Comparison of ENCODE assay signal across 10 cellular contexts in the genomic region with DNA sequence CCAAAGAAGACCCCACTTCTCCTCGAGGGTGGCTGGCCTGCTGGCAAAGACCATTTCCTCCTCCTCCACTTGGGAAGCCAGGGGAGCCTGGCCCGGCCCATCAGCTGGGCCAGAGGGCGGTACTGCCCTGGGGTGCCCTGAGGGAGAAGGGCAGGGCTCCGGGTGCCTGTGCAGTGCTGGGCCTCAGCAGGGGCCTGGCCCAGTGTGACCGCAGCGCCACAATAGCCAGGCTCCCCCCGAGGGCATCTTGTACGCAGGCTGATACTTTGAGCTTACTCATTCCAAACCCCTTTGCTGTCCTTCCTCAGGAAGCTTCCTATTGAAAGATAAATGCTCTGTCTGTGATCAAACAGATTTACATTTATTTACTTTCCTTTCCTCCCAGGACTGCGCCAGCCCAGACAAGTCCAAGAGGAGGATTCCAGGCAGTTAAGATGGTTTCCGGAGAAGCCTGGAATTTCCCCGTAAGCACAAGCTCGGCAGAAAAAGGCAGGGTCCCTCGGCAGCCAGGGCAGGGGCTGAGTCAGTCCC.
DNase-seq lines count a peak whose midpoint lies in the region; TF ChIP-seq lines count a peak whose summit lies in the region.
"Had no signal": no experiment of that assay in that cellular context is flagged by ENCODE, and none has a peak within 500 bp of the region (broad histone marks: within the 10 kb centered on the region; RNA-seq: fewer than 3 reads in every experiment).

No MANE protein-coding gene starts in this region.

- H3K4me3 Mint-ChIP-seq in endothelial cell (ENCODE audit: unreplicated experiment): no peak overlapping the region
- H3K4me3 Mint-ChIP-seq in neural progenitor cell: no peak overlapping the region
- no peak overlapping the region for H3K4me3 Mint-ChIP-seq in CD14-positive monocyte
- H3K4me3 Mint-ChIP-seq: T-helper 17 cell had no signal

- no peaks in the 10 kb centered on the region for H3K36me3 ChIP-seq in neural progenitor cell
- no peaks in the 10 kb centered on the region for H3K36me3 ChIP-seq in Peyer's patch

- H3K4me2 ChIP-seq in neural progenitor cell: no peak overlapping the region

- H3K27ac ChIP-seq in neural progenitor cell: no peak overlapping the region
- H3K27ac ChIP-seq in Peyer's patch: peak overlapping the region in 2 of 4 donors; percentile 25 to 41

- peak overlapping the region; percentile 14 for H2AFZ ChIP-seq in neural progenitor cell (replicated peaks)

- peaks cover 5% of the 10 kb centered on the region for H3K27me3 Mint-ChIP-seq in endothelial cell (ENCODE audit: unreplicated experiment)
- peaks cover 4% of the 10 kb centered on the region for H3K27me3 Mint-ChIP-seq in neural progenitor cell (ENCODE audit: insufficient read depth, low read depth)
- peaks cover 0 to 3% (median 1%) of the 10 kb centered on the region in 3 donors for H3K27me3 Mint-ChIP-seq in CD14-positive monocyte (ENCODE audit: low read depth in 3 of 3)

- H3K4me1 ChIP-seq in neural progenitor cell (peaks cover 5% of the 10 kb centered on the region), Peyer's patch (peaks cover 0 to 6% (median 0%) of the 10 kb centered on the region in 4 donors)

- DNase-seq in CMK (ENCODE audit: low read depth) (peak; percentile 21), NCI-H226 (peak; percentile 34), endothelial cell (ENCODE audit: low spot score) (no peak), neural progenitor cell (ENCODE audit: low spot score) (no peak), DMS79 (lab: John Stamatoyannopoulos, UW) (no peak), Peyer's patch (no peak), OCI-M2 (lab: John Stamatoyannopoulos, UW; ENCODE audit: unreplicated experiment) (no peak), CD14-positive monocyte (ENCODE audit: low spot score) (no peak)
- DNase-seq: NCI-H2081 treated with DMSO at 0.1 percent for 48 hours, T-helper 17 cell had no signal

- H3K36me3 Mint-ChIP-seq in endothelial cell (ENCODE audit: low read depth, unreplicated experiment): peaks cover 4% of the 10 kb centered on the region
- peaks cover 2% of the 10 kb centered on the region for H3K36me3 Mint-ChIP-seq in neural progenitor cell
- H3K36me3 Mint-ChIP-seq in CD14-positive monocyte: peaks cover 0 to 2% of the 10 kb centered on the region in 2 donors

- no peak for TF ChIP-seq POLR2A in Peyer's patch (IDR thresholded peaks at IDR 0.05)

- H3F3A ChIP-seq in neural progenitor cell (ENCODE audit: low read depth): no peaks in the 10 kb centered on the region

- H3K9me3 ChIP-seq in neural progenitor cell (ENCODE audit: low read depth) (no peaks in the 10 kb centered on the region), Peyer's patch (no peaks in the 10 kb centered on the region)

- H3K79me2 ChIP-seq in neural progenitor cell (ENCODE audit: low read depth): no peaks in the 10 kb centered on the region

- H3K4me3 ChIP-seq in neural progenitor cell: no peak overlapping the region
- no peak overlapping the region for H3K4me3 ChIP-seq in Peyer's patch

- H3K27me3 ChIP-seq in neural progenitor cell (no peaks in the 10 kb centered on the region), Peyer's patch (no peaks in the 10 kb centered on the region)

- H3K4me1 Mint-ChIP-seq in endothelial cell (ENCODE audit: unreplicated experiment): peaks cover 40% of the 10 kb centered on the region
- peaks cover 10% of the 10 kb centered on the region for H3K4me1 Mint-ChIP-seq in neural progenitor cell
- H3K4me1 Mint-ChIP-seq in CD14-positive monocyte: peaks cover 10% of the 10 kb centered on the region
- H3K4me1 Mint-ChIP-seq: T-helper 17 cell had no signal

- no peaks in the 10 kb centered on the region for H4K20me1 ChIP-seq in neural progenitor cell (ENCODE audit: low read depth)

- intact Hi-C loops in CD14-positive monocyte (cut with micrococcal nuclease): no loop called here

- no peak for TF ChIP-seq CTCF in endothelial cell (IDR thresholded peaks at IDR 0.05; ENCODE audit: unreplicated experiment)
- no peak for TF ChIP-seq CTCF in neural progenitor cell (IDR thresholded peaks at IDR 0.05)
- no peak for TF ChIP-seq CTCF in Peyer's patch (IDR thresholded peaks at IDR 0.05)
- no peak for TF ChIP-seq CTCF in CD14-positive monocyte (IDR thresholded peaks at IDR 0.05)

- H3K9ac ChIP-seq in neural progenitor cell: no peak overlapping the region

- H3K9me3 Mint-ChIP-seq in endothelial cell (ENCODE audit: unreplicated experiment): no peaks in the 10 kb centered on the region
- H3K9me3 Mint-ChIP-seq in neural progenitor cell: peaks cover 2% of the 10 kb centered on the region
- peaks cover 0 to 3% (median 0%) of the 10 kb centered on the region in 7 donors for H3K9me3 Mint-ChIP-seq in CD14-positive monocyte

- H3K27ac Mint-ChIP-seq in endothelial cell (ENCODE audit: unreplicated experiment) (peak overlapping the region; percentile 97), neural progenitor cell (no peak overlapping the region), CD14-positive monocyte (no peak overlapping the region)
- H3K27ac Mint-ChIP-seq: T-helper 17 cell had no signal

Comparison
In these comparisons a context has a peak if more than half of its experiments do, and no peak if none do; other contexts are left out.
1. DNase-seq: peak in CMK (single experiment) and NCI-H226 (single experiment); none in endothelial cell (single experiment), neural progenitor cell (single experiment), DMS79 (single experiment), Peyer's patch (0 of 3), OCI-M2 (single experiment) and CD14-positive monocyte (single experiment).